In genomic region chr19:47081095-47081494, GRCh38 we compare ENCODE assay signal across 1 cellular context.
TF ChIP-seq lines count a peak whose summit lies in the region.

No MANE protein-coding gene starts in this region.

TF ChIP-seq in GM12878, 131 proteins besides CTCF, POLR2A, EP300 and RAD21:
- TF ChIP-seq RUNX3 (IDR thresholded peaks at IDR 0.05; ENCODE audit: low read length) = no peak
- TF ChIP-seq RAD51 (IDR thresholded peaks at IDR 0.05) = no peak
- no peak for TF ChIP-seq PAX8 (IDR thresholded peaks at IDR 0.05)
- no peak for TF ChIP-seq FOXM1 (IDR thresholded peaks at IDR 0.05; ENCODE audit: low read depth, low read length)
- TF ChIP-seq, protein P1, sequence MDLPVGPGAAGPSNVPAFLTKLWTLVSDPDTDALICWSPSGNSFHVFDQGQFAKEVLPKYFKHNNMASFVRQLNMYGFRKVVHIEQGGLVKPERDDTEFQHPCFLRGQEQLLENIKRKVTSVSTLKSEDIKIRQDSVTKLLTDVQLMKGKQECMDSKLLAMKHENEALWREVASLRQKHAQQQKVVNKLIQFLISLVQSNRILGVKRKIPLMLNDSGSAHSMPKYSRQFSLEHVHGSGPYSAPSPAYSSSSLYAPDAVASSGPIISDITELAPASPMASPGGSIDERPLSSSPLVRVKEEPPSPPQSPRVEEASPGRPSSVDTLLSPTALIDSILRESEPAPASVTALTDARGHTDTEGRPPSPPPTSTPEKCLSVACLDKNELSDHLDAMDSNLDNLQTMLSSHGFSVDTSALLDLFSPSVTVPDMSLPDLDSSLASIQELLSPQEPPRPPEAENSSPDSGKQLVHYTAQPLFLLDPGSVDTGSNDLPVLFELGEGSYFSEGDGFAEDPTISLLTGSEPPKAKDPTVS (IDR thresholded peaks at IDR 0.05; ENCODE audit: low read depth, low read length) = no peak
- TF ChIP-seq, protein P2, sequence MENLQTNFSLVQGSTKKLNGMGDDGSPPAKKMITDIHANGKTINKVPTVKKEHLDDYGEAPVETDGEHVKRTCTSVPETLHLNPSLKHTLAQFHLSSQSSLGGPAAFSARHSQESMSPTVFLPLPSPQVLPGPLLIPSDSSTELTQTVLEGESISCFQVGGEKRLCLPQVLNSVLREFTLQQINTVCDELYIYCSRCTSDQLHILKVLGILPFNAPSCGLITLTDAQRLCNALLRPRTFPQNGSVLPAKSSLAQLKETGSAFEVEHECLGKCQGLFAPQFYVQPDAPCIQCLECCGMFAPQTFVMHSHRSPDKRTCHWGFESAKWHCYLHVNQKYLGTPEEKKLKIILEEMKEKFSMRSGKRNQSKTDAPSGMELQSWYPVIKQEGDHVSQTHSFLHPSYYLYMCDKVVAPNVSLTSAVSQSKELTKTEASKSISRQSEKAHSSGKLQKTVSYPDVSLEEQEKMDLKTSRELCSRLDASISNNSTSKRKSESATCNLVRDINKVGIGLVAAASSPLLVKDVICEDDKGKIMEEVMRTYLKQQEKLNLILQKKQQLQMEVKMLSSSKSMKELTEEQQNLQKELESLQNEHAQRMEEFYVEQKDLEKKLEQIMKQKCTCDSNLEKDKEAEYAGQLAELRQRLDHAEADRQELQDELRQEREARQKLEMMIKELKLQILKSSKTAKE (IDR thresholded peaks at IDR 0.05; ENCODE audit: low read depth, poor library complexity, severe bottlenecking) = no peak
- no peak for TF ChIP-seq PAX5 (IDR thresholded peaks at IDR 0.05; ENCODE audit: borderline replicate concordance, low read depth, low read length)
- TF ChIP-seq JUNB (IDR thresholded peaks at IDR 0.05) = no peak
- no peak for TF ChIP-seq ESRRA (IDR thresholded peaks at IDR 0.05; ENCODE audit: low read length)
- no peak for TF ChIP-seq JUND (IDR thresholded peaks at IDR 0.05; ENCODE audit: low read depth, low read length)
- TF ChIP-seq, protein P3, sequence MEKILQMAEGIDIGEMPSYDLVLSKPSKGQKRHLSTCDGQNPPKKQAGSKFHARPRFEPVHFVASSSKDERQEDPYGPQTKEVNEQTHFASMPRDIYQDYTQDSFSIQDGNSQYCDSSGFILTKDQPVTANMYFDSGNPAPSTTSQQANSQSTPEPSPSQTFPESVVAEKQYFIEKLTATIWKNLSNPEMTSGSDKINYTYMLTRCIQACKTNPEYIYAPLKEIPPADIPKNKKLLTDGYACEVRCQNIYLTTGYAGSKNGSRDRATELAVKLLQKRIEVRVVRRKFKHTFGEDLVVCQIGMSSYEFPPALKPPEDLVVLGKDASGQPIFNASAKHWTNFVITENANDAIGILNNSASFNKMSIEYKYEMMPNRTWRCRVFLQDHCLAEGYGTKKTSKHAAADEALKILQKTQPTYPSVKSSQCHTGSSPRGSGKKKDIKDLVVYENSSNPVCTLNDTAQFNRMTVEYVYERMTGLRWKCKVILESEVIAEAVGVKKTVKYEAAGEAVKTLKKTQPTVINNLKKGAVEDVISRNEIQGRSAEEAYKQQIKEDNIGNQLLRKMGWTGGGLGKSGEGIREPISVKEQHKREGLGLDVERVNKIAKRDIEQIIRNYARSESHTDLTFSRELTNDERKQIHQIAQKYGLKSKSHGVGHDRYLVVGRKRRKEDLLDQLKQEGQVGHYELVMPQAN (conservative IDR thresholded peaks at IDR 0.05) = no peak
- no peak for TF ChIP-seq CBX3 (IDR thresholded peaks at IDR 0.05; ENCODE audit: borderline replicate concordance, low read depth)
- TF ChIP-seq LARP7 (IDR thresholded peaks at IDR 0.05) = no peak
- TF ChIP-seq, protein P4, sequence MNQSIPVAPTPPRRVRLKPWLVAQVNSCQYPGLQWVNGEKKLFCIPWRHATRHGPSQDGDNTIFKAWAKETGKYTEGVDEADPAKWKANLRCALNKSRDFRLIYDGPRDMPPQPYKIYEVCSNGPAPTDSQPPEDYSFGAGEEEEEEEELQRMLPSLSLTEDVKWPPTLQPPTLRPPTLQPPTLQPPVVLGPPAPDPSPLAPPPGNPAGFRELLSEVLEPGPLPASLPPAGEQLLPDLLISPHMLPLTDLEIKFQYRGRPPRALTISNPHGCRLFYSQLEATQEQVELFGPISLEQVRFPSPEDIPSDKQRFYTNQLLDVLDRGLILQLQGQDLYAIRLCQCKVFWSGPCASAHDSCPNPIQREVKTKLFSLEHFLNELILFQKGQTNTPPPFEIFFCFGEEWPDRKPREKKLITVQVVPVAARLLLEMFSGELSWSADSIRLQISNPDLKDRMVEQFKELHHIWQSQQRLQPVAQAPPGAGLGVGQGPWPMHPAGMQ (IDR thresholded peaks at IDR 0.05; ENCODE audit: borderline replicate concordance) = no peak
- TF ChIP-seq KDM1A (IDR thresholded peaks at IDR 0.05; ENCODE audit: borderline replicate concordance) = no peak
